2 cellular contexts compared by ENCODE assay signal in the genomic region with DNA sequence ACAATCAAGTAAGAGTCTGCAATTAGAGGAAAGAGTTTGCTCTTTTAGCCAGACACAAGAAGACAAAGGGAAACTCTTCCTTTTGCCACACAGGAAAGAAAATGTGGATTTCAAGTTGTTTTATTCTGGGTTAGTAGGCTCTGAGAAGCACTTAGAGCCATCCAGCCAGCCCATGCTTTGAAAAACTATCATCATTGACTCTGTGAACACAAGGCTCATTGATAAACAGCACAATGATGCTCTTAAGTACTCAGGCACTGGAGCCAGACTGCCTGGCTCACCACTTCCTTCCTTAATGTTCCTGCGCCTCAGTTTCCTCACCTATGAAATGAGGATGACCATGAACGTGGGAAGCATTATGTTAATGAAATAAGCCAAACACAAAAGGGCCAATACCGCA.
TF ChIP-seq lines count a peak whose summit lies in the region.

No MANE protein-coding gene starts in this region.

TF ChIP-seq in IMR-90, 13 proteins besides CTCF, POLR2A, EP300 and RAD21:
- TF ChIP-seq, protein P1, sequence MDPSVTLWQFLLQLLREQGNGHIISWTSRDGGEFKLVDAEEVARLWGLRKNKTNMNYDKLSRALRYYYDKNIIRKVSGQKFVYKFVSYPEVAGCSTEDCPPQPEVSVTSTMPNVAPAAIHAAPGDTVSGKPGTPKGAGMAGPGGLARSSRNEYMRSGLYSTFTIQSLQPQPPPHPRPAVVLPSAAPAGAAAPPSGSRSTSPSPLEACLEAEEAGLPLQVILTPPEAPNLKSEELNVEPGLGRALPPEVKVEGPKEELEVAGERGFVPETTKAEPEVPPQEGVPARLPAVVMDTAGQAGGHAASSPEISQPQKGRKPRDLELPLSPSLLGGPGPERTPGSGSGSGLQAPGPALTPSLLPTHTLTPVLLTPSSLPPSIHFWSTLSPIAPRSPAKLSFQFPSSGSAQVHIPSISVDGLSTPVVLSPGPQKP (IDR thresholded peaks at IDR 0.05; ENCODE audit: borderline replicate concordance, low read depth, low read length) = no peak
- no peak for TF ChIP-seq MAZ (IDR thresholded peaks at IDR 0.05; ENCODE audit: borderline replicate concordance, low read depth, low read length)
- no peak for TF ChIP-seq CEBPB (IDR thresholded peaks at IDR 0.05; ENCODE audit: low read depth, low read length)
- no peak for TF ChIP-seq NFE2L2 (IDR thresholded peaks at IDR 0.05; ENCODE audit: low read depth, low read length)
- no peak for TF ChIP-seq MAFK (IDR thresholded peaks at IDR 0.05; ENCODE audit: low read depth, low read length)
- no peak for TF ChIP-seq FOS (IDR thresholded peaks at IDR 0.05; ENCODE audit: low read depth, low read length)
- TF ChIP-seq RFX5 (IDR thresholded peaks at IDR 0.05; ENCODE audit: low read depth, low read length) = no peak
- TF ChIP-seq MXI1 (IDR thresholded peaks at IDR 0.05; ENCODE audit: borderline replicate concordance, low read depth, low read length) = no peak

TF ChIP-seq in H1, 55 proteins besides CTCF, POLR2A, EP300 and RAD21:
- no peak for TF ChIP-seq CHD2 (IDR thresholded peaks at IDR 0.05; ENCODE audit: low read length)
- TF ChIP-seq YY1 (IDR thresholded peaks at IDR 0.05; ENCODE audit: low read depth, low read length) = no peak
- no peak for TF ChIP-seq KDM1A (IDR thresholded peaks at IDR 0.05; ENCODE audit: borderline replicate concordance, low read length)
- TF ChIP-seq, protein P2, sequence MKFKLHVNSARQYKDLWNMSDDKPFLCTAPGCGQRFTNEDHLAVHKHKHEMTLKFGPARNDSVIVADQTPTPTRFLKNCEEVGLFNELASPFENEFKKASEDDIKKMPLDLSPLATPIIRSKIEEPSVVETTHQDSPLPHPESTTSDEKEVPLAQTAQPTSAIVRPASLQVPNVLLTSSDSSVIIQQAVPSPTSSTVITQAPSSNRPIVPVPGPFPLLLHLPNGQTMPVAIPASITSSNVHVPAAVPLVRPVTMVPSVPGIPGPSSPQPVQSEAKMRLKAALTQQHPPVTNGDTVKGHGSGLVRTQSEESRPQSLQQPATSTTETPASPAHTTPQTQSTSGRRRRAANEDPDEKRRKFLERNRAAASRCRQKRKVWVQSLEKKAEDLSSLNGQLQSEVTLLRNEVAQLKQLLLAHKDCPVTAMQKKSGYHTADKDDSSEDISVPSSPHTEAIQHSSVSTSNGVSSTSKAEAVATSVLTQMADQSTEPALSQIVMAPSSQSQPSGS (IDR thresholded peaks at IDR 0.05; ENCODE audit: low read length) = no peak
- TF ChIP-seq KDM4A (IDR thresholded peaks at IDR 0.05; ENCODE audit: low read depth, low read length, severe bottlenecking) = no peak
- no peak for TF ChIP-seq CBX5 (IDR thresholded peaks at IDR 0.05; ENCODE audit: low read depth, low read length)
- no peak for TF ChIP-seq RXRA (IDR thresholded peaks at IDR 0.05; ENCODE audit: insufficient read depth, low read depth, low read length)
- TF ChIP-seq SP1 (IDR thresholded peaks at IDR 0.05; ENCODE audit: low read depth, low read length) = no peak
- TF ChIP-seq TEAD4 (IDR thresholded peaks at IDR 0.05; ENCODE audit: low read depth, low read length) = no peak
- no peak for TF ChIP-seq SUZ12 (IDR thresholded peaks at IDR 0.05; ENCODE audit: low read length)
- TF ChIP-seq SIN3A (conservative IDR thresholded peaks at IDR 0.05 in 1 of 2, IDR thresholded peaks at IDR 0.05 in 1 of 2; ENCODE audit: low read depth in 1 of 2, low read length in 2 of 2) = no peak
- no peak for TF ChIP-seq POLR2AphosphoS5 (IDR thresholded peaks at IDR 0.05; ENCODE audit: low read depth, low read length)
- no peak for TF ChIP-seq EZH2 (IDR thresholded peaks at IDR 0.05; ENCODE audit: low read depth, low read length, severe bottlenecking)
- no peak for TF ChIP-seq POU5F1 (IDR thresholded peaks at IDR 0.05; ENCODE audit: low read depth, low read length)
- TF ChIP-seq SIX5 (IDR thresholded peaks at IDR 0.05; ENCODE audit: low read depth, low read length) = no peak
